ENCODE assay signal across 20 cellular contexts in the genomic region with DNA sequence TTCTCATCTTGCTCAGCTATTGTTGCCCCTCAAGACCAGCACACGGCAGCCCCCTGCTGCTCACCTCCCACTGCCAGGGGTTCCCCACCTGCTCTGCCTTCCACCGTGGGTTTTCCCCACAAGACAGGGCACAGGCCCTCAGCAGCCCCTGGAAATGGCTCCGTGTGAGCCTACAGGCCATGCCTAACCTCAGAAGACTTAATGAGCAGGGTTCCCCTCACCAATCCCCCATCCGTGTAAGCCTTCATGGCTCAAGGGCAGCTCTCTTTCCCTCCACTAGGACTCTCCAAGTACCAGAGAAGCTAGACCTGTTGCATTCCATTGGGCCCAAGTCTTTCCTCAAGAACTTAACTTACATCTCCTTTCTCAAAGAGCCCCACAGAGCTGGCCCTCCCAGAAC. TPM values are rescaled to one million over a fixed set of nuclear protein-coding genes. Genes with fewer than 3 reads are reported as not detected.
A peak's percentile ranks its signal among the peaks of the same experiment; 100 is the strongest.
DNase-seq lines count a peak whose midpoint lies in the region; ATAC-seq and TF ChIP-seq lines count a peak whose summit lies in the region.
"Had no signal": no experiment of that assay in that cellular context is flagged by ENCODE, and none has a peak within 500 bp of the region (broad histone marks: within the 10 kb centered on the region; RNA-seq: fewer than 3 reads in every experiment).

No MANE protein-coding gene starts in this region.

- H3K56ac ChIP-seq in mesendoderm (ENCODE audit: low read length), result no peak overlapping the region

- intact Hi-C loops in activated CD4-positive, alpha-beta T cell treated with anti-CD3 and anti-CD28 coated beads, Interleukin-2, amount 10 ng/mL, durations not matched to agents 24 days and 14 days (cut with micrococcal nuclease), result loop anchor here (2.0 to 10.0 kb wide), 4 partner anchors 67 to 529 kb away; a partner anchor contains a TSS
- intact Hi-C loops in CD8-positive, alpha-beta T cell (cut with DNase I, micrococcal nuclease), result loop anchor here (5.0 kb wide), 2 partner anchors 53 to 67 kb away; a partner anchor contains a TSS
- intact Hi-C loops in activated CD8-positive, alpha-beta T cell treated with anti-CD3 and anti-CD28 coated beads for 36 hours (cut with micrococcal nuclease), result loop anchor here (5.0 to 10.0 kb wide), 2 partner anchors 51 to 67 kb away; a partner anchor contains a TSS
- intact Hi-C loops in A673 (cut with micrococcal nuclease; ENCODE audit: unreplicated experiment), result no loop called here

- H2BK15ac ChIP-seq in mesendoderm (replicated peaks; ENCODE audit: low read depth), result no peak overlapping the region

- H4K5ac ChIP-seq in mesendoderm (ENCODE audit: low read length), result no peak overlapping the region

- H3K27ac Mint-ChIP-seq in activated CD4-positive, alpha-beta T cell treated with anti-CD3 and anti-CD28 coated beads, Interleukin-2, amount 10 ng/mL, durations not matched to agents 24 days and 14 days, result peak overlapping the region; percentile 84
- peak overlapping the region; percentile 98 for H3K27ac Mint-ChIP-seq in CD8-positive, alpha-beta T cell
- H3K27ac Mint-ChIP-seq in activated CD8-positive, alpha-beta T cell treated with anti-CD3 and anti-CD28 coated beads for 36 hours, result peak overlapping the region; percentile 97

- H3K36me3 Mint-ChIP-seq in activated CD4-positive, alpha-beta T cell treated with anti-CD3 and anti-CD28 coated beads, Interleukin-2, amount 10 ng/mL, durations not matched to agents 24 days and 14 days (ENCODE audit: low read depth), result peaks cover 18% of the 10 kb centered on the region
- no peaks in the 10 kb centered on the region for H3K36me3 Mint-ChIP-seq in CD8-positive, alpha-beta T cell
- H3K36me3 Mint-ChIP-seq in activated CD8-positive, alpha-beta T cell treated with anti-CD3 and anti-CD28 coated beads for 36 hours (ENCODE audit: low read depth), result peaks cover 38% of the 10 kb centered on the region

- no peak overlapping the region for H3K27ac ChIP-seq in CD8-positive, alpha-beta T cell (ENCODE audit: low read depth, low read length)
- no peak overlapping the region for H3K27ac ChIP-seq in mesendoderm (ENCODE audit: low read depth, low read length)
- no peak overlapping the region for H3K27ac ChIP-seq in A673 (ENCODE audit: low read depth, low read length, poor library complexity, severe bottlenecking)
- H3K27ac ChIP-seq: A549, BLaER1, cardiac muscle cell, GM23248, prostate gland, suprapubic skin had no signal

- no peak overlapping the region for H3K4me3 ChIP-seq in CD8-positive, alpha-beta T cell (ENCODE audit: low read depth, low read length)
- H3K4me3 ChIP-seq in mesendoderm (ENCODE audit: low read length), result no peak overlapping the region
- no peak overlapping the region for H3K4me3 ChIP-seq in A673 (ENCODE audit: low read depth, low read length, poor library complexity, severe bottlenecking)
- H3K4me3 ChIP-seq in MG63, result no peak overlapping the region
- H3K4me3 ChIP-seq: A549, BLaER1, cardiac muscle cell, GM23248, prostate gland, suprapubic skin had no signal

- WGBS in mesendoderm (ENCODE audit: extremely low coverage, insufficient coverage, low lambda C conversion rate), result no CpG with 5 or more reads among the region's 4 CpGs

- POLR2A ChIA-PET in CD8-positive, alpha-beta T cell (lab: Charles Lee), result interaction anchor here (1.2 to 10.4 kb wide), 3 partner anchors 10 to 20 kb away, joined by 3 to 148 read pairs (median 5); a partner anchor contains a TSS
- POLR2A ChIA-PET in activated CD8-positive, alpha-beta T cell treated with anti-CD3 and anti-CD28 coated beads for 36 hours (lab: Charles Lee), result interaction anchor here (0.7 to 2.4 kb wide), 10 partner anchors 17 to 485 kb away, joined by 3 to 13 read pairs (median 5); a partner anchor contains a TSS
- POLR2A ChIA-PET in A673 (lab: Charles Lee; ENCODE audit: low non-redundant PET), result no interaction called here

- H3K4me1 Mint-ChIP-seq in activated CD4-positive, alpha-beta T cell treated with anti-CD3 and anti-CD28 coated beads, Interleukin-2, amount 10 ng/mL, durations not matched to agents 24 days and 14 days, result peaks cover 68% of the 10 kb centered on the region
- peaks cover 79% of the 10 kb centered on the region for H3K4me1 Mint-ChIP-seq in CD8-positive, alpha-beta T cell (ENCODE audit: low read depth)
- peaks cover 82% of the 10 kb centered on the region for H3K4me1 Mint-ChIP-seq in activated CD8-positive, alpha-beta T cell treated with anti-CD3 and anti-CD28 coated beads for 36 hours (ENCODE audit: low read depth)

- H3K79me1 ChIP-seq in mesendoderm (ENCODE audit: low read length), result no peaks in the 10 kb centered on the region

- H3K27me3 ChIP-seq in CD8-positive, alpha-beta T cell (ENCODE audit: insufficient read depth, low read length), result no peaks in the 10 kb centered on the region
- H3K27me3 ChIP-seq in mesendoderm (ENCODE audit: insufficient read depth, low read length, poor library complexity) (no peaks in the 10 kb centered on the region), A673 (replicated peaks; ENCODE audit: insufficient read depth, low read depth, low read length, poor library complexity) (no peaks in the 10 kb centered on the region), MG63 (no peaks in the 10 kb centered on the region)
- H3K27me3 ChIP-seq: BLaER1, cardiac muscle cell, suprapubic skin had no signal

- H3K79me2 ChIP-seq in mesendoderm (ENCODE audit: control insufficient read depth, insufficient read depth, low read length), result no peaks in the 10 kb centered on the region

- no peak overlapping the region for H3K9ac ChIP-seq in mesendoderm (ENCODE audit: low read length)
- H3K9ac ChIP-seq: BLaER1, GM23248 had no signal

- H3K4me1 ChIP-seq in CD8-positive, alpha-beta T cell (ENCODE audit: insufficient read depth, low read length), result peaks cover 95% of the 10 kb centered on the region
- H3K4me1 ChIP-seq in mesendoderm (ENCODE audit: control insufficient read depth, low read depth, low read length), result peaks cover 2% of the 10 kb centered on the region
- no peaks in the 10 kb centered on the region for H3K4me1 ChIP-seq in A673 (ENCODE audit: insufficient read depth, low read length, poor library complexity, severe bottlenecking)
- H3K4me1 ChIP-seq: A549, prostate gland, suprapubic skin had no signal

- H3K36me3 ChIP-seq in CD8-positive, alpha-beta T cell (ENCODE audit: insufficient read depth, low read length), result no peaks in the 10 kb centered on the region
- H3K36me3 ChIP-seq in mesendoderm (ENCODE audit: control insufficient read depth, insufficient read depth, low read length), result no peaks in the 10 kb centered on the region
- H3K36me3 ChIP-seq in A673 (ENCODE audit: insufficient read depth, low read length, poor library complexity, severe bottlenecking), result no peaks in the 10 kb centered on the region
- no peaks in the 10 kb centered on the region for H3K36me3 ChIP-seq in MG63
- H3K36me3 ChIP-seq: BLaER1, cardiac muscle cell, prostate gland, suprapubic skin had no signal

- H3K18ac ChIP-seq in mesendoderm (ENCODE audit: low read length), result no peak overlapping the region

- no peak for ATAC-seq in CD8-positive, alpha-beta T cell
- peak; percentile 12 for ATAC-seq in activated CD8-positive, alpha-beta T cell treated with anti-CD3 and anti-CD28 coated beads for 36 hours
- ATAC-seq: A549 had no signal

- BruUV-seq in A673 (replicated peaks; lab: Mats Ljungman, UMichigan), result no TSS peak

- H3K23ac ChIP-seq in mesendoderm (ENCODE audit: low read length), result no peak overlapping the region

- H2BK120ac ChIP-seq in mesendoderm (ENCODE audit: low read depth, low read length), result no peak overlapping the region

- no peak overlapping the region for H2AK5ac ChIP-seq in mesendoderm (ENCODE audit: low read length)

- TF ChIP-seq CTCF in CD8-positive, alpha-beta T cell (IDR thresholded peaks at IDR 0.05), result no peak
- no peak for TF ChIP-seq CTCF in activated CD8-positive, alpha-beta T cell treated with anti-CD3 and anti-CD28 coated beads for 36 hours (IDR thresholded peaks at IDR 0.05)
- TF ChIP-seq CTCF in A673 (conservative IDR thresholded peaks at IDR 0.05; ENCODE audit: low read depth, low read length), result no peak

- DNase-seq in activated CD4-positive, alpha-beta T cell treated with anti-CD3 and anti-CD28 coated beads, Interleukin-2, amount 10 ng/mL, durations not matched to agents 24 days and 14 days, result no peak
- no peak for DNase-seq in activated CD4-positive, alpha-beta T cell treated with anti-CD3 and anti-CD28 coated beads for 48 hours
- DNase-seq in CD8-positive, alpha-beta T cell, result peak in 1 of 7 experiments; percentile 34
- DNase-seq in activated CD8-positive, alpha-beta T cell treated with anti-CD3 and anti-CD28 coated beads for 36 hours, result peak; percentile 54
- peak; percentile 51 for DNase-seq in mesendoderm
- no peak for DNase-seq in cortex of kidney (lab: John Stamatoyannopoulos, UW)
- DNase-seq in A673 (ENCODE audit: low spot score), result no peak
- no peak for DNase-seq in MG63
- DNase-seq: amygdala, DMS 273 treated with DMSO at 0.1 percent for 48 hours, GM23248, NCI-H1436, NCI-H69, SHP77, small intestine had no signal

- H3K4ac ChIP-seq in mesendoderm (ENCODE audit: low read depth, low read length), result no peak overlapping the region

- H4K8ac ChIP-seq in mesendoderm (ENCODE audit: low read depth, low read length), result no peak overlapping the region

- H3K4me2 ChIP-seq in mesendoderm (ENCODE audit: low read length), result no peak overlapping the region
- H3K4me2 ChIP-seq: A549 had no signal

- peaks cover 13% of the 10 kb centered on the region for H3K9me3 Mint-ChIP-seq in activated CD4-positive, alpha-beta T cell treated with anti-CD3 and anti-CD28 coated beads, Interleukin-2, amount 10 ng/mL, durations not matched to agents 24 days and 14 days
- H3K9me3 Mint-ChIP-seq in CD8-positive, alpha-beta T cell, result no peaks in the 10 kb centered on the region
- peaks cover 5% of the 10 kb centered on the region for H3K9me3 Mint-ChIP-seq in activated CD8-positive, alpha-beta T cell treated with anti-CD3 and anti-CD28 coated beads for 36 hours

- no peak overlapping the region for H2BK5ac ChIP-seq in mesendoderm (ENCODE audit: low read length)

- CTCF ChIA-PET in CD8-positive, alpha-beta T cell (lab: Charles Lee), result interaction anchor here (0.7 to 2.1 kb wide), 7 partner anchors 9 to 103 kb away, joined by 3 to 8 read pairs (median 3); a partner anchor contains a TSS
- CTCF ChIA-PET in activated CD8-positive, alpha-beta T cell treated with anti-CD3 and anti-CD28 coated beads for 36 hours (lab: Charles Lee), result interaction anchor here (0.8 to 2.9 kb wide), 12 partner anchors 12 to 572 kb away, joined by 3 to 14 read pairs (median 4); a partner anchor contains a TSS
- CTCF ChIA-PET in A673 (lab: Charles Lee), result no interaction called here

- H3K9me3 ChIP-seq in CD8-positive, alpha-beta T cell (ENCODE audit: low read length), result no peaks in the 10 kb centered on the region
- no peaks in the 10 kb centered on the region for H3K9me3 ChIP-seq in A673 (ENCODE audit: low read depth, low read length, poor library complexity, severe bottlenecking)
- no peaks in the 10 kb centered on the region for H3K9me3 ChIP-seq in MG63
- H3K9me3 ChIP-seq: A549, prostate gland, suprapubic skin had no signal

- no peaks in the 10 kb centered on the region for H3K27me3 Mint-ChIP-seq in activated CD4-positive, alpha-beta T cell treated with anti-CD3 and anti-CD28 coated beads, Interleukin-2, amount 10 ng/mL, durations not matched to agents 24 days and 14 days
- H3K27me3 Mint-ChIP-seq in CD8-positive, alpha-beta T cell (ENCODE audit: low read depth), result no peaks in the 10 kb centered on the region
- no peaks in the 10 kb centered on the region for H3K27me3 Mint-ChIP-seq in activated CD8-positive, alpha-beta T cell treated with anti-CD3 and anti-CD28 coated beads for 36 hours

- H3K4me3 Mint-ChIP-seq in activated CD4-positive, alpha-beta T cell treated with anti-CD3 and anti-CD28 coated beads, Interleukin-2, amount 10 ng/mL, durations not matched to agents 24 days and 14 days, result peak overlapping the region; percentile 29
- H3K4me3 Mint-ChIP-seq in CD8-positive, alpha-beta T cell, result peak overlapping the region; percentile 22
- H3K4me3 Mint-ChIP-seq in activated CD8-positive, alpha-beta T cell treated with anti-CD3 and anti-CD28 coated beads for 36 hours, result peak overlapping the region; percentile 45

RNA-seq across cellular contexts. Expression of a gene that starts 18.4 kb away (rescaled TPM):
- total RNA-seq in activated CD4-positive, alpha-beta T cell treated with anti-CD3 and anti-CD28 coated beads, Interleukin-2, amount 10 ng/mL, durations not matched to agents 24 days and 14 days, result 31.2 and 31.6 TPM in 2 replicates
- 100 to 1,000 TPM; 129 to 130 TPM for total RNA-seq in CD8-positive, alpha-beta T cell
- total RNA-seq in activated CD8-positive, alpha-beta T cell treated with anti-CD3 and anti-CD28 coated beads for 36 hours, result 10 to 100 TPM; 55.3 to 56.8 TPM
- 13.0 TPM for polyA plus RNA-seq in mesendoderm (2013, experiment 1 of 2)
- polyA plus RNA-seq in mesendoderm (2013, experiment 2 of 2), result 13.4 TPM
- 7.4 and 9.1 TPM in 2 replicates for total RNA-seq in A673 (2021)
- 2.5 and 3.4 TPM in 2 replicates for total RNA-seq in MG63 (2014; rRNA removed; shearing (Covaris generic); ENCODE audit: low replicate concordance)

Comparison
In these comparisons a context has a peak if more than half of its experiments do, and no peak if none do; other contexts are left out.
1. DNase-seq: peak in activated CD8-positive, alpha-beta T cell treated with anti-CD3 and anti-CD28 coated beads for 36 hours (single experiment) and mesendoderm (single experiment); none in activated CD4-positive, alpha-beta T cell treated with anti-CD3 and anti-CD28 coated beads, Interleukin-2, amount 10 ng/mL, durations not matched to agents 24 days and 14 days (single experiment), activated CD4-positive, alpha-beta T cell treated with anti-CD3 and anti-CD28 coated beads for 48 hours (single experiment), cortex of kidney (single experiment), A673 (single experiment) and MG63 (single experiment).
2. Peak in every context shown above with its lines, with median percentiles within 50 percentile points of each other: H3K27ac Mint-ChIP-seq and H3K4me3 Mint-ChIP-seq.